In genomic region chr1:166906647-166907046, GRCh38 we compare ENCODE assay signal across 12 cellular contexts.
"Had no signal": no experiment of that assay in that cellular context is flagged by ENCODE, and none has a peak within 500 bp of the region (broad histone marks: within the 10 kb centered on the region; RNA-seq: fewer than 3 reads in every experiment).

No MANE protein-coding gene starts in this region.

- H3K27ac Mint-ChIP-seq: endodermal cell, immature natural killer cell had no signal

- H3K4me1 Mint-ChIP-seq: endodermal cell had no signal

- H3K9me3 ChIP-seq: breast epithelium, mucosa of descending colon had no signal

- H3K27ac ChIP-seq: breast epithelium, psoas muscle had no signal

- H3K27me3 Mint-ChIP-seq: activated naive CD4-positive, alpha-beta T cell treated with anti-CD3 and anti-CD28 coated beads, Interleukin-2, amount 50 U/mL, for 24 hours had no signal

- H3K4me3 Mint-ChIP-seq: activated naive CD4-positive, alpha-beta T cell treated with anti-CD3 and anti-CD28 coated beads, Interleukin-2, amount 50 U/mL, for 24 hours; endodermal cell had no signal

- H3K36me3 ChIP-seq: breast epithelium had no signal

- DNase-seq: activated CD4-positive, alpha-beta T cell treated with anti-CD3 and anti-CD28 coated beads for 1 hour; activated CD8-positive, alpha-beta memory T cell treated with anti-CD3 and anti-CD28 coated beads for 24 hours; endodermal cell; immature natural killer cell; left cardiac atrium; mucosa of descending colon; psoas muscle; stimulated activated CD4-positive, alpha-beta T cell treated with anti-CD3 and anti-CD28 coated beads, Interleukin-4, amount 100 ng/mL, for 24 hours had no signal

- H3K4me1 ChIP-seq: breast epithelium, psoas muscle had no signal

- H3K4me3 ChIP-seq: breast epithelium, lung, mucosa of descending colon, psoas muscle had no signal

- ATAC-seq: mucosa of descending colon had no signal

- H3K9me3 Mint-ChIP-seq: activated naive CD4-positive, alpha-beta T cell treated with anti-CD3 and anti-CD28 coated beads, Interleukin-2, amount 50 U/mL, for 24 hours; immature natural killer cell; stimulated activated naive CD8-positive, alpha-beta T cell treated with anti-CD3 and anti-CD28 coated beads, Interleukin-15, amount 100 ng/mL, for 72 hours had no signal

- H3K36me3 Mint-ChIP-seq: activated naive CD4-positive, alpha-beta T cell treated with anti-CD3 and anti-CD28 coated beads, Interleukin-2, amount 50 U/mL, for 24 hours; immature natural killer cell had no signal

- H3K27me3 ChIP-seq: breast epithelium had no signal
